Comparison of ENCODE assay signal across 17 cellular contexts in genomic region chr2:156471772-156472171, GRCh38.
"Had no signal": no experiment of that assay in that cellular context is flagged by ENCODE, and none has a peak within 500 bp of the region (broad histone marks: within the 10 kb centered on the region; RNA-seq: fewer than 3 reads in every experiment).

No MANE protein-coding gene starts in this region.

- ATAC-seq: activated CD8-positive, alpha-beta T cell treated with anti-CD3 and anti-CD28 coated beads, Interleukin-2, amount 10 ng/mL, durations not matched to agents 7 days and 5 days; esophagus mucosa had no signal

- H3K4me3 ChIP-seq: coronary artery, right atrium auricular region, thoracic aorta, upper lobe of left lung had no signal

- DNase-seq: activated B cell treated with CpG ODN at 0.5 μM for 24 hours; activated CD4-positive, alpha-beta T cell treated with anti-CD3 and anti-CD28 coated beads for 4 hours; activated CD8-positive, alpha-beta T cell treated with anti-CD3 and anti-CD28 coated beads, Interleukin-2, amount 10 ng/mL, durations not matched to agents 7 days and 5 days; activated naive CD4-positive, alpha-beta T cell treated with anti-CD3 and anti-CD28 coated beads for 36 hours; activated T-cell treated with anti-CD3 and anti-CD28 coated beads, Interleukin-2, amount 50 U/mL, for 24 hours; aorta; brain microvascular endothelial cell; effector CD4-positive, alpha-beta T cell; nephron progenitor cell; stimulated activated CD4-positive, alpha-beta T cell treated with anti-CD3 and anti-CD28 coated beads, Interleukin-2, amount 100 ng/mL, for 24 hours; T-helper 1 cell; T-helper 9 cell; upper lobe of left lung had no signal

- H3K27me3 ChIP-seq: brain microvascular endothelial cell, right atrium auricular region, upper lobe of left lung had no signal

- H3K27ac ChIP-seq: brain microvascular endothelial cell, coronary artery, right atrium auricular region, thoracic aorta had no signal

- H3K9me3 ChIP-seq: right atrium auricular region, thoracic aorta, upper lobe of left lung had no signal

- H3K36me3 ChIP-seq: brain microvascular endothelial cell, right atrium auricular region, thoracic aorta, upper lobe of left lung had no signal
